In the genomic region with DNA sequence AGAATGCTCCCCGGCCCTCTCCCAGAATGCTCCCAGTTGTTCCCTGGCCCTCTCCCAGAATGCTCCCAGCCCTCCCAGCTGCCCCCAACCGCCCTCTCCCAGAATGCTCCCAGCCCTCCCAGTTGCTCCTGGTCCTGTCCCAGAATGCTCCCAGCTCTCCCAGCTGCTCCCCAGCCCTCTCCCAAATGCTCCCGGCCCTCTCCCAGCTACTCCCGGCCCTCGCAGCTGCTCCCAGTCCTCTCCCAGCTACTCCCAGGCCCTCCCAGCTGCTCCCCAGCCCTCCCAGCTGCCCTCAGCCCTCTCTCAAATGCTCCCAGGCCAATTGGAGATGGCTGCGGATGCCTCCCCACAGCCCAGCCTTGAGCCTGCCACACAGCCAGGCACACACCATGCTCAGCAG, we compare ENCODE assay signal across 26 cellular contexts. TPM values are rescaled to one million over a fixed set of nuclear protein-coding genes. Genes with fewer than 3 reads are reported as not detected.
DNase-seq lines count a peak whose midpoint lies in the region; ATAC-seq and TF ChIP-seq lines count a peak whose summit lies in the region.
"Had no signal": no experiment of that assay in that cellular context is flagged by ENCODE, and none has a peak within 500 bp of the region (broad histone marks: within the 10 kb centered on the region; RNA-seq: fewer than 3 reads in every experiment).

No MANE protein-coding gene starts in this region.

- peaks cover 62% of the 10 kb centered on the region for H3K4me1 Mint-ChIP-seq in CD4-positive, alpha-beta T cell (ENCODE audit: low read depth)
- H3K4me1 Mint-ChIP-seq in T-helper 17 cell (peaks cover 52% of the 10 kb centered on the region), memory B cell (peaks cover 49% of the 10 kb centered on the region)

- H3K27ac Mint-ChIP-seq in CD4-positive, alpha-beta T cell = peak overlapping the region; percentile 99
- peak overlapping the region; percentile 94 for H3K27ac Mint-ChIP-seq in T-helper 17 cell
- H3K27ac Mint-ChIP-seq in memory B cell = peak overlapping the region; percentile 97
- H3K27ac Mint-ChIP-seq: activated CD4-positive, alpha-beta T cell treated with anti-CD3 and anti-CD28 coated beads, Interleukin-2, amount 10 ng/mL, durations not matched to agents 7 days and 5 days; endodermal cell; HFFc6; T-helper 2 cell treated with Interferon-gamma antibody and Interleukin-4, amounts not matched to agents 5 μg/mL and 100 μg/mL, for 36 hours had no signal

- H3K4me3 ChIP-seq in skeletal muscle tissue (ENCODE audit: low read length in 3 of 3) = no peak overlapping the region
- no peak overlapping the region for H3K4me3 ChIP-seq in OCI-LY7 (ENCODE audit: low read depth, low read length, poor library complexity, severe bottlenecking)
- H3K4me3 ChIP-seq: esophagus muscularis mucosa, hepatocyte, prostate gland, testis had no signal

- H3K4me2 ChIP-seq in OCI-LY7 (ENCODE audit: low read length) = no peak overlapping the region
- H3K4me2 ChIP-seq: hepatocyte, SK-N-SH had no signal

- no peaks in the 10 kb centered on the region for H3K27me3 ChIP-seq in CD4-positive, alpha-beta T cell (ENCODE audit: control insufficient read depth, insufficient read depth, low read length)
- H3K27me3 ChIP-seq in skeletal muscle tissue (ENCODE audit: control insufficient read depth in 3 of 3, insufficient read depth in 3 of 3, low read length in 3 of 3) = no peaks in the 10 kb centered on the region
- H3K27me3 ChIP-seq: esophagus muscularis mucosa, hepatocyte, testis had no signal

- peaks cover 94 to 99% (median 97%) of the 10 kb centered on the region in 3 donors for H3K4me1 ChIP-seq in skeletal muscle tissue (ENCODE audit: control insufficient read depth in 3 of 3, insufficient read depth in 3 of 3, low read length in 3 of 3)
- no peaks in the 10 kb centered on the region for H3K4me1 ChIP-seq in OCI-LY7 (ENCODE audit: insufficient read depth, low read length, poor library complexity, severe bottlenecking)

- TF ChIP-seq CTCF in CD4-positive, alpha-beta T cell (IDR thresholded peaks at IDR 0.05) = no peak
- TF ChIP-seq CTCF in OCI-LY7 (conservative IDR thresholded peaks at IDR 0.05; ENCODE audit: low read length) = no peak

- no peaks in the 10 kb centered on the region for H4K20me1 ChIP-seq in OCI-LY7 (ENCODE audit: insufficient read depth, low read length)

- no peaks in the 10 kb centered on the region for H3K9me2 ChIP-seq in OCI-LY7 (ENCODE audit: insufficient read depth, low read length)
- H3K9me2 ChIP-seq: SK-N-SH had no signal

- no peak overlapping the region for H3K4me3 Mint-ChIP-seq in CD4-positive, alpha-beta T cell
- H3K4me3 Mint-ChIP-seq in T-helper 17 cell (peak overlapping the region; percentile 63), memory B cell (no peak overlapping the region)
- H3K4me3 Mint-ChIP-seq: activated CD4-positive, alpha-beta T cell treated with anti-CD3 and anti-CD28 coated beads, Interleukin-2, amount 10 ng/mL, durations not matched to agents 7 days and 5 days; brain; CD14-positive monocyte; endodermal cell; HFFc6; neural crest cell; T-helper 2 cell treated with Interferon-gamma antibody and Interleukin-4, amounts not matched to agents 5 μg/mL and 100 μg/mL, for 36 hours had no signal

- POLR2A ChIA-PET in CD4-positive, alpha-beta T cell (lab: Charles Lee) = interaction anchor here (1.3 kb wide), 1 partner anchor 10 kb away, joined by 3 read pairs; no protein-coding TSS in a partner anchor
- POLR2A ChIA-PET in OCI-LY7 (lab: Charles Lee) = interaction anchor here (0.6 to 1.0 kb wide), 2 partner anchors 10 to 98 kb away, joined by 3 to 4 read pairs; no protein-coding TSS in a partner anchor

- H3K9ac ChIP-seq in skeletal muscle tissue (ENCODE audit: low read depth in 1 of 3, low read length in 3 of 3) = peak overlapping the region in 1 of 3 donors; percentile 54
- H3K9ac ChIP-seq: SK-N-SH had no signal

- DNase-seq in CD4-positive, alpha-beta T cell = no peak
- no peak for DNase-seq in T-helper 17 cell
- DNase-seq in memory B cell (ENCODE audit: low spot score in 2 of 2) = no peak
- no peak for DNase-seq in NCI-H2081 treated with DMSO at 0.1 percent for 48 hours (lab: John Stamatoyannopoulos, UW)
- DNase-seq in OCI-LY7 (ENCODE audit: low spot score) = no peak
- DNase-seq: activated CD4-positive, alpha-beta T cell treated with anti-CD3 and anti-CD28 coated beads, Interleukin-2, amount 10 ng/mL, durations not matched to agents 7 days and 5 days; DMS153; endodermal cell; foreskin melanocyte; HFFc6; IMR-90; midbrain; NCI-H1092 treated with DMSO at 0.1 percent for 48 hours; NCI-H2029; NCI-H446; SK-N-SH; testis had no signal

- H3K9me3 Mint-ChIP-seq in CD4-positive, alpha-beta T cell = no peaks in the 10 kb centered on the region
- H3K9me3 Mint-ChIP-seq in memory B cell = no peaks in the 10 kb centered on the region
- H3K9me3 Mint-ChIP-seq: activated CD4-positive, alpha-beta T cell treated with anti-CD3 and anti-CD28 coated beads, Interleukin-2, amount 10 ng/mL, durations not matched to agents 7 days and 5 days; brain; CD14-positive monocyte; endodermal cell; HFFc6; neural crest cell; T-helper 2 cell treated with Interferon-gamma antibody and Interleukin-4, amounts not matched to agents 5 μg/mL and 100 μg/mL, for 36 hours had no signal

- CTCF ChIA-PET in CD4-positive, alpha-beta T cell (lab: Charles Lee) = no interaction called here
- CTCF ChIA-PET in OCI-LY7 (lab: Charles Lee; ENCODE audit: unreplicated experiment) = interaction anchor here (0.6 kb wide), 1 partner anchor 10 kb away, joined by 3 read pairs; no protein-coding TSS in a partner anchor

- H3K27me3 Mint-ChIP-seq in CD4-positive, alpha-beta T cell = no peaks in the 10 kb centered on the region
- no peaks in the 10 kb centered on the region for H3K27me3 Mint-ChIP-seq in T-helper 17 cell
- H3K27me3 Mint-ChIP-seq in memory B cell = no peaks in the 10 kb centered on the region
- H3K27me3 Mint-ChIP-seq: activated CD4-positive, alpha-beta T cell treated with anti-CD3 and anti-CD28 coated beads, Interleukin-2, amount 10 ng/mL, durations not matched to agents 7 days and 5 days; brain had no signal

- ATAC-seq in CD4-positive, alpha-beta T cell (ENCODE audit: poor library complexity) = no peak
- ATAC-seq in T-helper 17 cell = no peak
- ATAC-seq in memory B cell (ENCODE audit: low read depth) = no peak
- ATAC-seq in GM18868 (IDR thresholded peaks at IDR 0.05; ENCODE audit: unreplicated experiment) = no peak

- H3K36me3 Mint-ChIP-seq in CD4-positive, alpha-beta T cell (ENCODE audit: low read depth) = peaks cover 55% of the 10 kb centered on the region
- H3K36me3 Mint-ChIP-seq in T-helper 17 cell (ENCODE audit: low read depth) (peaks cover 2% of the 10 kb centered on the region), memory B cell (peaks cover 7% of the 10 kb centered on the region)
- H3K36me3 Mint-ChIP-seq: brain, CD14-positive monocyte had no signal

- H3K79me2 ChIP-seq in OCI-LY7 (ENCODE audit: insufficient read depth, low read depth, low read length) = no peaks in the 10 kb centered on the region

- H2AFZ ChIP-seq in OCI-LY7 (ENCODE audit: low read length) = no peak overlapping the region
- H2AFZ ChIP-seq: hepatocyte had no signal

- H3K36me3 ChIP-seq in skeletal muscle tissue (ENCODE audit: control insufficient read depth in 3 of 3, insufficient read depth in 3 of 3, low read length in 3 of 3) (peaks cover 11 to 13% (median 13%) of the 10 kb centered on the region in 3 donors), OCI-LY7 (ENCODE audit: insufficient read depth, low read length) (no peaks in the 10 kb centered on the region)
- H3K36me3 ChIP-seq: prostate gland had no signal

- no TSS peak for BruUV-seq in OCI-LY7 (replicated peaks; lab: Mats Ljungman, UMichigan)

- no peak overlapping the region for H3K27ac ChIP-seq in CD4-positive, alpha-beta T cell (ENCODE audit: low read depth, low read length)
- peak overlapping the region; percentile 86 for H3K27ac ChIP-seq in skeletal muscle tissue (ENCODE audit: low read depth, low read length)
- no peak overlapping the region for H3K27ac ChIP-seq in OCI-LY7 (ENCODE audit: low read depth, low read length, poor library complexity, severe bottlenecking)
- H3K27ac ChIP-seq: hepatocyte, prostate gland, testis had no signal

- H3K9me3 ChIP-seq in CD4-positive, alpha-beta T cell (ENCODE audit: control insufficient read depth, low read length) = no peaks in the 10 kb centered on the region
- no peaks in the 10 kb centered on the region for H3K9me3 ChIP-seq in T-helper 17 cell (ENCODE audit: control insufficient read depth, low read length, poor library complexity, severe bottlenecking)
- H3K9me3 ChIP-seq in skeletal muscle tissue (ENCODE audit: control insufficient read depth in 3 of 3, low read length in 3 of 3) = no peaks in the 10 kb centered on the region
- H3K9me3 ChIP-seq in OCI-LY7 (ENCODE audit: low read length) = no peaks in the 10 kb centered on the region
- H3K9me3 ChIP-seq: esophagus muscularis mucosa, prostate gland, SK-N-SH, testis had no signal

- intact Hi-C loops in CD4-positive, alpha-beta T cell (cut with DNase I, micrococcal nuclease) = loop anchor here in 1 of 2 experiments (10.0 kb wide), 1 partner anchor 319 kb away; no protein-coding TSS in a partner anchor
- intact Hi-C loops in OCI-LY7 (cut with micrococcal nuclease; ENCODE audit: unreplicated experiment) = no loop called here

RNA-seq across cellular contexts. Expression of a gene that starts 31.1 kb away (rescaled TPM):
- total RNA-seq in CD4-positive, alpha-beta T cell = 100 to 1,000 TPM in 1 of 2 experiments, 10 to 100 TPM in 1; 98.8 to 104 TPM
- total RNA-seq in T-helper 17 cell (100 to 1,000 TPM; 132 to 133 TPM), skeletal muscle tissue (597 TPM), OCI-LY7 (2022) (9.8 and 14.1 TPM in 2 replicates)
- total RNA-seq in OCI-LY7 (2014; rRNA removed; shearing (Covaris generic)) = 1.5 and 3.0 TPM in 2 replicates

Comparison
In these comparisons a context has a peak if more than half of its experiments do, and no peak if none do; other contexts are left out.
1. RNA of a gene that starts 31.1 kb away (total RNA-seq): 597 TPM in skeletal muscle tissue (single experiment), 132 to 133 TPM in T-helper 17 cell and 98.8 to 104 TPM in CD4-positive, alpha-beta T cell; 1.5 to 14.1 TPM in OCI-LY7; every median in the first group is over 4 times any median in the second.
2. Peak in every context shown above with its lines, with median percentiles within 50 percentile points of each other: H3K27ac Mint-ChIP-seq.